In the genomic region with DNA sequence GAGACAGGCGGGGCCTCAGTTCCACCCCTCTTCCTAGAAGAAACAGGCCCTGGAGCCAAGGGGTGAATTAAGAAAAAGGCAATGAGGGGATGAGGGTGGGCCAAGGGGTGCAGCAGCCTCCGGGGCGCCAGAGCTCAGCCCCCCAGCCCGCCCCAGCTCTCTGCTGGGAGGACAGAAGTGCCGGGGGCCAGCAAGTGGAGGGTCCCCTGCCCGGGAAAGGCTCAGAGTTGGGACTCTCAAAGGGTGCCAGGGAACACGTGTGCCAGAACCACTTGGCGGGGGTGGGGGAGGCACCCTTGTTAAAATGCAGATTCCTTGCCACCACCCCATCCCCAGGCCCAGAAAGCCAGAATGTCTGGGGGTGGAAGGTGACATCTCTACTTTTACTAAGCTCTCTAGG, we compare ENCODE assay signal across 34 cellular contexts.
"Had no signal": no experiment of that assay in that cellular context is flagged by ENCODE, and none has a peak within 500 bp of the region (broad histone marks: within the 10 kb centered on the region; RNA-seq: fewer than 3 reads in every experiment).

No MANE protein-coding gene starts in this region.

- H3K4me3 ChIP-seq: adrenal gland, body of pancreas, breast epithelium had no signal

- H3K4me1 ChIP-seq: adrenal gland, body of pancreas, breast epithelium had no signal

- H3K27me3 ChIP-seq: body of pancreas, brain microvascular endothelial cell had no signal

- H3K27ac Mint-ChIP-seq: activated B cell treated with CpG ODN at 0.5 μM for 24 hours; activated CD4-positive, alpha-beta memory T cell treated with anti-CD3 and anti-CD28 coated beads for 36 hours; activated CD4-positive, alpha-beta T cell treated with anti-CD3 and anti-CD28 coated beads, Interleukin-2, amount 10 ng/mL, durations not matched to agents 24 days and 14 days; activated CD8-positive, alpha-beta T cell treated with anti-CD3 and anti-CD28 coated beads for 36 hours; activated naive CD4-positive, alpha-beta T cell treated with anti-CD3 and anti-CD28 coated beads for 36 hours; activated naive CD8-positive, alpha-beta T cell treated with anti-CD3 and anti-CD28 coated beads for 36 hours; activated T-cell treated with anti-CD3 and anti-CD28 coated beads, Interleukin-2, amount 50 U/mL, for 72 hours; activated T-helper 1 cell treated with anti-CD3 and anti-CD28 coated beads, Interleukin-12 subunit alpha, Interleukin-12 subunit beta, Interleukin-2, Interleukin-4 antibody, amounts not matched to agents 30 ng/mL and 10 ng/mL and 1 ng/mL, durations not matched to agents 14 hours and 24 hours and 36 hours; activated T-helper 17 cell treated with anti-CD3 and anti-CD28 coated beads, Interleukin-2, amount 50 U/mL, for 72 hours; T-cell; T-helper 17 cell; T-helper 2 cell treated with Interferon-gamma antibody and Interleukin-4, amounts not matched to agents 5 μg/mL and 100 μg/mL, for 36 hours had no signal

- H3K36me3 Mint-ChIP-seq: activated CD4-positive, alpha-beta memory T cell treated with anti-CD3 and anti-CD28 coated beads for 36 hours; activated naive CD4-positive, alpha-beta T cell treated with anti-CD3 and anti-CD28 coated beads, Interleukin-2, amount 50 U/mL, for 72 hours; activated naive CD8-positive, alpha-beta T cell treated with anti-CD3 and anti-CD28 coated beads for 36 hours; T-cell had no signal

- H3K9me3 ChIP-seq: adrenal gland, body of pancreas, breast epithelium had no signal

- H3K4me3 Mint-ChIP-seq: activated B cell treated with CpG ODN at 0.5 μM for 24 hours; activated CD4-positive, alpha-beta memory T cell treated with anti-CD3 and anti-CD28 coated beads for 36 hours; activated CD4-positive, alpha-beta T cell treated with anti-CD3 and anti-CD28 coated beads, Interleukin-2, amount 10 ng/mL, durations not matched to agents 24 days and 14 days; activated CD8-positive, alpha-beta T cell treated with anti-CD3 and anti-CD28 coated beads for 36 hours; activated naive CD4-positive, alpha-beta T cell treated with anti-CD3 and anti-CD28 coated beads for 36 hours; activated naive CD8-positive, alpha-beta T cell treated with anti-CD3 and anti-CD28 coated beads for 36 hours; activated T-cell treated with anti-CD3 and anti-CD28 coated beads, Interleukin-2, amount 50 U/mL, for 4 hours; activated T-cell treated with anti-CD3 and anti-CD28 coated beads, Interleukin-2, amount 50 U/mL, for 72 hours; activated T-helper 1 cell treated with anti-CD3 and anti-CD28 coated beads, Interleukin-12 subunit alpha, Interleukin-12 subunit beta, Interleukin-2, Interleukin-4 antibody, amounts not matched to agents 30 ng/mL and 10 ng/mL and 1 ng/mL, durations not matched to agents 14 hours and 24 hours and 36 hours; activated T-helper 17 cell treated with anti-CD3 and anti-CD28 coated beads, Interleukin-2, amount 50 U/mL, for 72 hours; T-cell; T-helper 17 cell; T-helper 2 cell treated with Interferon-gamma antibody and Interleukin-4, amounts not matched to agents 5 μg/mL and 100 μg/mL, for 36 hours had no signal

- H3K36me3 ChIP-seq: adrenal gland, brain microvascular endothelial cell, breast epithelium had no signal

- H3K27ac ChIP-seq: adrenal gland, body of pancreas, brain microvascular endothelial cell, breast epithelium, VCaP had no signal

- H3K9me3 Mint-ChIP-seq: activated B cell treated with CpG ODN at 0.5 μM for 24 hours; activated CD4-positive, alpha-beta memory T cell treated with anti-CD3 and anti-CD28 coated beads for 36 hours; activated CD4-positive, alpha-beta T cell treated with anti-CD3 and anti-CD28 coated beads, Interleukin-2, amount 10 ng/mL, durations not matched to agents 24 days and 14 days; activated CD8-positive, alpha-beta T cell treated with anti-CD3 and anti-CD28 coated beads for 36 hours; activated naive CD4-positive, alpha-beta T cell treated with anti-CD3 and anti-CD28 coated beads for 36 hours; activated naive CD4-positive, alpha-beta T cell treated with anti-CD3 and anti-CD28 coated beads, Interleukin-2, amount 50 U/mL, for 72 hours; activated naive CD8-positive, alpha-beta T cell treated with anti-CD3 and anti-CD28 coated beads for 36 hours; activated T-cell treated with anti-CD3 and anti-CD28 coated beads, Interleukin-2, amount 50 U/mL, for 4 hours; activated T-cell treated with anti-CD3 and anti-CD28 coated beads, Interleukin-2, amount 50 U/mL, for 72 hours; activated T-helper 1 cell treated with anti-CD3 and anti-CD28 coated beads, Interleukin-12 subunit alpha, Interleukin-12 subunit beta, Interleukin-2, Interleukin-4 antibody, amounts not matched to agents 30 ng/mL and 10 ng/mL and 1 ng/mL, durations not matched to agents 14 hours and 24 hours and 36 hours; activated T-helper 17 cell treated with anti-CD3 and anti-CD28 coated beads, Interleukin-2, amount 50 U/mL, for 72 hours; T-cell; T-helper 2 cell treated with Interferon-gamma antibody and Interleukin-4, amounts not matched to agents 5 μg/mL and 100 μg/mL, for 36 hours had no signal

- DNase-seq: activated B cell treated with CpG ODN at 0.5 μM for 24 hours; activated CD4-positive, alpha-beta memory T cell treated with anti-CD3 and anti-CD28 coated beads for 36 hours; activated CD4-positive, alpha-beta T cell treated with anti-CD3 and anti-CD28 coated beads for 4 hours; activated CD4-positive, alpha-beta T cell treated with anti-CD3 and anti-CD28 coated beads, Interleukin-2, amount 10 ng/mL, durations not matched to agents 24 days and 14 days; activated CD4-positive, alpha-beta T cell treated with anti-CD3 and anti-CD28 coated beads, Interleukin-2, amount 50 U/mL, for 1 hour; activated CD4-positive, alpha-beta T cell treated with anti-CD3 and anti-CD28 coated beads, Interleukin-2, amount 50 U/mL, for 4 hours; activated CD4-positive, CD25-positive, alpha-beta regulatory T cell treated with anti-CD3 and anti-CD28 coated beads, Interleukin-2, amount 50 U/mL, for 72 hours; activated CD8-positive, alpha-beta memory T cell treated with anti-CD3 and anti-CD28 coated beads, Interleukin-2, amount 50 U/mL, for 4 hours; activated CD8-positive, alpha-beta T cell treated with anti-CD3 and anti-CD28 coated beads for 36 hours; activated effector memory CD4-positive, alpha-beta T cell treated with anti-CD3 and anti-CD28 coated beads, Interleukin-2, amount 50 U/mL, for 16 hours; activated gamma-delta T cell treated with Interleukin-2 at 50 U/mL for 16 hours; activated naive CD4-positive, alpha-beta T cell; activated naive CD4-positive, alpha-beta T cell treated with anti-CD3 and anti-CD28 coated beads for 36 hours; activated naive CD4-positive, alpha-beta T cell treated with anti-CD3 and anti-CD28 coated beads, Interleukin-2, amount 50 U/mL, for 16 hours; activated naive CD8-positive, alpha-beta T cell treated with anti-CD3 and anti-CD28 coated beads for 36 hours; activated T-cell treated with anti-CD3 and anti-CD28 coated beads for 4 hours; activated T-cell treated with anti-CD3 and anti-CD28 coated beads, Interleukin-2, amount 50 U/mL, for 1 hour; activated T-cell treated with anti-CD3 and anti-CD28 coated beads, Interleukin-2, amount 50 U/mL, for 4 hours; activated T-cell treated with anti-CD3 and anti-CD28 coated beads, Interleukin-2, amount 50 U/mL, for 72 hours; adrenal gland; amniotic stem cell; aorta; body of pancreas; brain microvascular endothelial cell; central memory CD4-positive, alpha-beta T cell; T-cell; T-helper 17 cell; T-helper 9 cell had no signal

- H3K4me1 Mint-ChIP-seq: activated B cell treated with CpG ODN at 0.5 μM for 24 hours; activated CD4-positive, alpha-beta T cell treated with anti-CD3 and anti-CD28 coated beads, Interleukin-2, amount 10 ng/mL, durations not matched to agents 24 days and 14 days; activated naive CD8-positive, alpha-beta T cell treated with anti-CD3 and anti-CD28 coated beads for 36 hours; activated T-helper 17 cell treated with anti-CD3 and anti-CD28 coated beads, Interleukin-2, amount 50 U/mL, for 72 hours; T-cell had no signal
